ENCODE assay signal across 1 cellular context in genomic region chr22:37331811-37332536, GRCh38.
A peak's percentile ranks its signal among the peaks of the same experiment; 100 is the strongest.
TF ChIP-seq lines count a peak whose summit lies in the region.

No MANE protein-coding gene starts in this region.

TF ChIP-seq in endothelial cell of umbilical vein, 7 proteins besides CTCF, POLR2A, EP300 and RAD21 (continued from another document):
- peak; percentile 50 for TF ChIP-seq FOS (IDR thresholded peaks at IDR 0.05; ENCODE audit: borderline replicate concordance, insufficient read depth, low read length)
- no peak for TF ChIP-seq MAX (IDR thresholded peaks at IDR 0.05; ENCODE audit: insufficient read depth, insufficient read length)
